In the genomic region with DNA sequence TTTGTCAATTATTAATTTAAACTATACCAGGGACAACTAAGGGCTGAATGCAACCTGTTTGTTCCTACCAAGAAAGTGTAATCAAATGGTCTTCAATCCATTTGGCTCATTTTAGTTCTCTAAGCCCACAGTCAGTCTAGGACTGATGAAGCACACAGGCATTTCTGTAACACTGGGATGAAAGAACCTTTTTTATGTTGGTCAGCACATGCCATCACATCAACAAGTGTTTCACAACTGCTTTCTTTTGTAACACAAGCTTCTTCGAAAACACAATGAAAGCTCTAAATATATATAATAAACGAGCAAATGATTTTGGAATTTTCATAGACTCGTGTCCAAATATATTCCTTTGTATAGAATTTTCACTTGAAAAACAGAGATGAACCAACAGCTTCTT, we compare ENCODE assay signal across 1 cellular context.
TF ChIP-seq lines count a peak whose summit lies in the region.

No MANE protein-coding gene starts in this region.

TF ChIP-seq in SK-N-SH treated with all-trans-retinoic acid at 6 μM for 48 hours, 23 proteins besides CTCF, POLR2A, EP300 and RAD21 (continued from another document):
- TF ChIP-seq, protein P1, sequence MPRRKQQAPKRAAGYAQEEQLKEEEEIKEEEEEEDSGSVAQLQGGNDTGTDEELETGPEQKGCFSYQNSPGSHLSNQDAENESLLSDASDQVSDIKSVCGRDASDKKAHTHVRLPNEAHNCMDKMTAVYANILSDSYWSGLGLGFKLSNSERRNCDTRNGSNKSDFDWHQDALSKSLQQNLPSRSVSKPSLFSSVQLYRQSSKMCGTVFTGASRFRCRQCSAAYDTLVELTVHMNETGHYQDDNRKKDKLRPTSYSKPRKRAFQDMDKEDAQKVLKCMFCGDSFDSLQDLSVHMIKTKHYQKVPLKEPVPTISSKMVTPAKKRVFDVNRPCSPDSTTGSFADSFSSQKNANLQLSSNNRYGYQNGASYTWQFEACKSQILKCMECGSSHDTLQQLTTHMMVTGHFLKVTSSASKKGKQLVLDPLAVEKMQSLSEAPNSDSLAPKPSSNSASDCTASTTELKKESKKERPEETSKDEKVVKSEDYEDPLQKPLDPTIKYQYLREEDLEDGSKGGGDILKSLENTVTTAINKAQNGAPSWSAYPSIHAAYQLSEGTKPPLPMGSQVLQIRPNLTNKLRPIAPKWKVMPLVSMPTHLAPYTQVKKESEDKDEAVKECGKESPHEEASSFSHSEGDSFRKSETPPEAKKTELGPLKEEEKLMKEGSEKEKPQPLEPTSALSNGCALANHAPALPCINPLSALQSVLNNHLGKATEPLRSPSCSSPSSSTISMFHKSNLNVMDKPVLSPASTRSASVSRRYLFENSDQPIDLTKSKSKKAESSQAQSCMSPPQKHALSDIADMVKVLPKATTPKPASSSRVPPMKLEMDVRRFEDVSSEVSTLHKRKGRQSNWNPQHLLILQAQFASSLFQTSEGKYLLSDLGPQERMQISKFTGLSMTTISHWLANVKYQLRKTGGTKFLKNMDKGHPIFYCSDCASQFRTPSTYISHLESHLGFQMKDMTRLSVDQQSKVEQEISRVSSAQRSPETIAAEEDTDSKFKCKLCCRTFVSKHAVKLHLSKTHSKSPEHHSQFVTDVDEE (CRISPR knock-in tag; IDR thresholded peaks at IDR 0.05): no peak
- TF ChIP-seq SNAI2 (CRISPR knock-in tag; IDR thresholded peaks at IDR 0.05) (no peak), ZNF70 (CRISPR knock-in tag; IDR thresholded peaks at IDR 0.05) (no peak), ZC3H10 (CRISPR knock-in tag; IDR thresholded peaks at IDR 0.05) (no peak)
- TF ChIP-seq, protein P2, sequence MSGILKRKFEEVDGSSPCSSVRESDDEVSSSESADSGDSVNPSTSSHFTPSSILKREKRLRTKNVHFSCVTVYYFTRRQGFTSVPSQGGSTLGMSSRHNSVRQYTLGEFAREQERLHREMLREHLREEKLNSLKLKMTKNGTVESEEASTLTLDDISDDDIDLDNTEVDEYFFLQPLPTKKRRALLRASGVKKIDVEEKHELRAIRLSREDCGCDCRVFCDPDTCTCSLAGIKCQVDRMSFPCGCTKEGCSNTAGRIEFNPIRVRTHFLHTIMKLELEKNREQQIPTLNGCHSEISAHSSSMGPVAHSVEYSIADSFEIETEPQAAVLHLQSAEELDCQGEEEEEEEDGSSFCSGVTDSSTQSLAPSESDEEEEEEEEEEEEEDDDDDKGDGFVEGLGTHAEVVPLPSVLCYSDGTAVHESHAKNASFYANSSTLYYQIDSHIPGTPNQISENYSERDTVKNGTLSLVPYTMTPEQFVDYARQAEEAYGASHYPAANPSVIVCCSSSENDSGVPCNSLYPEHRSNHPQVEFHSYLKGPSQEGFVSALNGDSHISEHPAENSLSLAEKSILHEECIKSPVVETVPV (CRISPR knock-in tag; IDR thresholded peaks at IDR 0.05): no peak
- TF ChIP-seq, protein P3, sequence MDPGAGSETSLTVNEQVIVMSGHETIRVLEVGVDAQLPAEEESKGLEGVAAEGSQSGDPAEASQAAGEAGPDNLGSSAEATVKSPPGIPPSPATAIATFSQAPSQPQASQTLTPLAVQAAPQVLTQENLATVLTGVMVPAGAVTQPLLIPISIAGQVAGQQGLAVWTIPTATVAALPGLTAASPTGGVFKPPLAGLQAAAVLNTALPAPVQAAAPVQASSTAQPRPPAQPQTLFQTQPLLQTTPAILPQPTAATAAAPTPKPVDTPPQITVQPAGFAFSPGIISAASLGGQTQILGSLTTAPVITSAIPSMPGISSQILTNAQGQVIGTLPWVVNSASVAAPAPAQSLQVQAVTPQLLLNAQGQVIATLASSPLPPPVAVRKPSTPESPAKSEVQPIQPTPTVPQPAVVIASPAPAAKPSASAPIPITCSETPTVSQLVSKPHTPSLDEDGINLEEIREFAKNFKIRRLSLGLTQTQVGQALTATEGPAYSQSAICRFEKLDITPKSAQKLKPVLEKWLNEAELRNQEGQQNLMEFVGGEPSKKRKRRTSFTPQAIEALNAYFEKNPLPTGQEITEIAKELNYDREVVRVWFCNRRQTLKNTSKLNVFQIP (CRISPR knock-in tag; IDR thresholded peaks at IDR 0.05; ENCODE audit: borderline replicate concordance, low read depth): no peak
